Comparison of ENCODE assay signal across 7 cellular contexts in the genomic region with DNA sequence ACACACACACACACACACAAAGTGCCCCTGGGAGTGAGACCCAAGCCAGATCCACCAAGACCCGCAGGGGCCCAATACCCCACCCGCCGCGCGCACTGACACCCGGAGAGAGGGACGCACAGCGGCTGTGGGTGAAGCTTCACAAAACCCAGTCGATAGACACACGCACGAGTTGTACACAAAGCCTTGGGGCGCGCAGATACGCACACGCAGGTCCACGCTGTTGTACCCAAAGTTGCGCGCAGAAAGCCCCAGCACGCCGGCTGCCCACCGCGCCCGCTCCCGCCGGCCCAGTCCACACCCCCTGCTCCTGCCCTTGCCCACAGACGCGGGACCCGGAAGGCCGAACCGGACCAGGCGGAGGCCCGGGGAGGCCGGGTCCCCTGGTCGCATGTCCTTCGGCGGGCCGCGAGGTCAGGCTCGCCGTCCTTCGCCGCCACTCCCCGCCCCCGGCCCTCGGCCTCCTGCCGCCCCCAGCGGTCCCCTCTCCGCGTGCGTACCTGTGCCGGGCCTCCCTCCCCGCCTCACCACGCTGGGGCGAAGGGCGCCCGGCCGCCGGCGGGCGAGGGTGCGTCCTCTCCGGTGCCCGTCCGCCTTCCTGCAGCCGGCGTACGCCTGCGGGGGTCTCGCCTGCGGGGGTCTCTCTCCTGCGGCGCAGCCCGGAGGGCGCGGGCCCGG. TPM values are rescaled to one million over a fixed set of nuclear protein-coding genes. Genes with fewer than 3 reads are reported as not detected.
DNase-seq lines count a peak whose midpoint lies in the region; ATAC-seq and TF ChIP-seq lines count a peak whose summit lies in the region.

TSS of gene TMEM74B (minus strand) at position 344 of the 678 bp plus-strand sequence. CDS start 1,180 bp downstream, outside the sequence.

- ATAC-seq in heart right ventricle (peak in 2 of 8 donors; percentile 7 to 9), HG02870 (IDR thresholded peaks at IDR 0.05; ENCODE audit: unreplicated experiment) (no peak), gastroesophageal sphincter (no peak)

- 1 to 2% methylated on average over 68 to 76 of the region's 76 CpGs for WGBS in heart right ventricle, 2 donors
- 0 to 5% methylated on average over 4 to 16 of the region's 76 CpGs for WGBS in gastroesophageal sphincter (ENCODE audit: low coverage in 1 of 2), 2 donors

- TF ChIP-seq POLR2A in gastroesophageal sphincter (IDR thresholded peaks at IDR 0.05) = no peak

- intact Hi-C loops in heart right ventricle (cut with DNase I) = loop anchor here in 1 of 10 donors (10.0 kb wide), 1 partner anchor 370 kb away; no protein-coding TSS in a partner anchor

- H3K27me3 ChIP-seq in heart right ventricle = peaks cover 4 to 37% (median 27%) of the 10 kb centered on the region in 7 donors
- H3K27me3 ChIP-seq in gastroesophageal sphincter = peaks cover 38% of the 10 kb centered on the region

- no peaks in the 10 kb centered on the region for H3K4me1 ChIP-seq in HEK293 (ENCODE audit: control insufficient read depth, insufficient read depth, low read length)
- H3K4me1 ChIP-seq in heart right ventricle = peaks cover 0 to 29% (median 16%) of the 10 kb centered on the region in 9 donors
- H3K4me1 ChIP-seq in gastroesophageal sphincter = peaks cover 0 to 18% (median 10%) of the 10 kb centered on the region in 3 donors

- CTCF ChIA-PET in HEK293 (lab: Yijun Ruan, JAX) = interaction anchor here (0.6 to 3.4 kb wide), 7 partner anchors 11 to 397 kb away, joined by 3 to 21 read pairs (median 4); no protein-coding TSS in a partner anchor

- POLR2A ChIA-PET in HEK293 (lab: Yijun Ruan, JAX) = interaction anchor here (0.8 to 1.0 kb wide), 2 partner anchors 13 to 38 kb away, joined by 3 to 4 read pairs; no protein-coding TSS in a partner anchor

- H3K36me3 ChIP-seq in HEK293 (ENCODE audit: control insufficient read depth in 2 of 2, insufficient read depth in 1 of 2, low read length in 2 of 2) (peaks cover 0 to 17% of the 10 kb centered on the region in 2 experiments; a peak in 1 of 3 replicates), heart right ventricle (peaks cover 0 to 5% (median 0%) of the 10 kb centered on the region in 9 donors), gastroesophageal sphincter (peaks cover 0 to 7% of the 10 kb centered on the region in 2 donors)

- no peak for TF ChIP-seq EP300 in gastroesophageal sphincter (IDR thresholded peaks at IDR 0.05)

- H3K9me3 ChIP-seq in HEK293 (ENCODE audit: control insufficient read depth, insufficient read depth, low read depth, low read length) (no peaks in the 10 kb centered on the region), heart right ventricle (no peaks in the 10 kb centered on the region), gastroesophageal sphincter (no peaks in the 10 kb centered on the region)

- H3K4me3 ChIP-seq in HEK293 (ENCODE audit: low read depth, low read length) (peak within 1 kb of the TSS; percentile 46), WI38 (ENCODE audit: low read depth, low read length) (peak within 1 kb of the TSS; percentile 29; the same call in 1 of the 2 replicates), heart right ventricle (peak within 1 kb of the TSS; percentile 28 to 62 (median 58)), skin epidermis (peak within 1 kb of the TSS; percentile 36 to 60 (median 43)), gastroesophageal sphincter (peak within 1 kb of the TSS in 1 of 2 donors; percentile 54)

- DNase-seq in heart right ventricle = no peak
- DNase-seq in SHP77 treated with DMSO at 0.1 percent for 48 hours (lab: John Stamatoyannopoulos, UW) = no peak

- no peak within 1 kb of the TSS; the same call in 1 of the 2 replicates for H3K27ac ChIP-seq in HEK293 (ENCODE audit: extremely low read depth, low read depth, low read length)
- peak within 1 kb of the TSS in 7 of 10 donors; percentile 47 to 69 (median 60) for H3K27ac ChIP-seq in heart right ventricle
- H3K27ac ChIP-seq in skin epidermis = peak within 1 kb of the TSS in 6 of 21 experiments; percentile 1 to 71 (median 44)
- peak within 1 kb of the TSS in 1 of 4 donors; percentile 51 for H3K27ac ChIP-seq in gastroesophageal sphincter

- no peak for TF ChIP-seq CTCF in HEK293 (tag by site-specific recombination; IDR thresholded peaks at IDR 0.05)
- TF ChIP-seq CTCF in WI38 (IDR thresholded peaks at IDR 0.05; ENCODE audit: low read depth, low read length) = no peak
- TF ChIP-seq CTCF in heart right ventricle (IDR thresholded peaks at IDR 0.05) = no peak
- TF ChIP-seq CTCF in gastroesophageal sphincter (IDR thresholded peaks at IDR 0.05) = no peak

TF ChIP-seq in HEK293, 187 proteins besides CTCF, POLR2A, EP300 and RAD21 (continues in another document):
- TF ChIP-seq ZBTB8A (tag by site-specific recombination; IDR thresholded peaks at IDR 0.05) = 0 out of 2 replicates have a peak, but pooled peaks have one; percentile 4
- 0 out of 2 replicates have a peak, but pooled peaks have one; percentile 0 for TF ChIP-seq ZNF18 (tag by site-specific recombination; IDR thresholded peaks at IDR 0.05)
- TF ChIP-seq MYNN (tag by site-specific recombination; IDR thresholded peaks at IDR 0.05; ENCODE audit: borderline replicate concordance) = no peak
- no peak for TF ChIP-seq ZNF449 (tag by site-specific recombination; IDR thresholded peaks at IDR 0.05)
- TF ChIP-seq ZNF391 (tag by site-specific recombination; IDR thresholded peaks at IDR 0.05; ENCODE audit: borderline replicate concordance, low read depth) = 0 out of 2 replicates have a peak, but pooled peaks have one; percentile 63
- no peak for TF ChIP-seq ZNF639 (tag by site-specific recombination; IDR thresholded peaks at IDR 0.05)
- no peak for TF ChIP-seq ZNF416 (tag by site-specific recombination; IDR thresholded peaks at IDR 0.05)
- no peak for TF ChIP-seq ZNF169 (tag by site-specific recombination; IDR thresholded peaks at IDR 0.05)
- TF ChIP-seq, protein P1, sequence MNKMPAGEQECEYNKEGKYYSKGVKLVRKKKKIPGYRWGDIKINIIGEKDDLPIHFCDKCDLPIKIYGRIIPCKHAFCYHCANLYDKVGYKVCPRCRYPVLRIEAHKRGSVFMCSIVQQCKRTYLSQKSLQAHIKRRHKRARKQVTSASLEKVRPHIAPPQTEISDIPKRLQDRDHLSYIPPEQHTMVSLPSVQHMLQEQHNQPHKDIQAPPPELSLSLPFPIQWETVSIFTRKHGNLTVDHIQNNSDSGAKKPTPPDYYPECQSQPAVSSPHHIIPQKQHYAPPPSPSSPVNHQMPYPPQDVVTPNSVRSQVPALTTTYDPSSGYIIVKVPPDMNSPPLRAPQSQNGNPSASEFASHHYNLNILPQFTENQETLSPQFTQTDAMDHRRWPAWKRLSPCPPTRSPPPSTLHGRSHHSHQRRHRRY (tag by site-specific recombination; IDR thresholded peaks at IDR 0.05) = no peak
- TF ChIP-seq ZNF600 (tag by site-specific recombination; IDR thresholded peaks at IDR 0.05) = no peak
- no peak for TF ChIP-seq SETDB1 (IDR thresholded peaks at IDR 0.05; ENCODE audit: insufficient read length, low read length)

RNA-seq across cellular contexts. Expression of gene TMEM74B, which starts in this region (rescaled TPM):
- 1 to 10 TPM; 1.5 to 5.1 (median 2.4) TPM for total RNA-seq in heart right ventricle
- 10 to 100 TPM in 1 of 2 donors, 1 to 10 TPM in 1; 1.5 to 17.5 TPM for polyA plus RNA-seq in heart right ventricle
- total RNA-seq in gastroesophageal sphincter = 1 to 10 TPM in 2 of 4 donors, not detected in 2; 1.5 to 1.8 TPM
